Comparison of ENCODE assay signal across 14 cellular contexts in the genomic region with DNA sequence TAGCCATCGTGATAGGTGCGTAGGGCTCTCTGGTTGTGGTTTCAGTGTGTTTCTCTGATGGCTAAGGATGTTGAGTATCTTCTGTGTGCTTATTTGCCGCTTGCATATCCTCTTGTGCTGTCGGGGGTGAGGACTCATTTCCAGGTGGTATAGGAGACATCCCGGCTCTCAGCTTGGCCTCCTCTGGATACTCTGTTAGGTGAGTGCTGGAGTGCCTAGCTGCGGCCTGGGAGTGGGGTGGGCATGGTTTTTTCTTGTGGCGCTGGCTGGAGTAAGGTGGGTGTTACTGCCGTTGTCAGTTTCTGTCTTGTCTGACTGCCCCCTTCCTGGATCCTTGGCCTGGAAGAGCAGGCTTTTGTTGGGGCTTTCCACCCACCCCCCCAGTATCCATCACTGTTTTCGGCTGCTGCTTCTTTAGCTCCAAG.
DNase-seq lines count a peak whose midpoint lies in the region; ATAC-seq and TF ChIP-seq lines count a peak whose summit lies in the region.
"Had no signal": no experiment of that assay in that cellular context is flagged by ENCODE, and none has a peak within 500 bp of the region (broad histone marks: within the 10 kb centered on the region; RNA-seq: fewer than 3 reads in every experiment).

No MANE protein-coding gene starts in this region.

- no peaks in the 10 kb centered on the region for H3K36me3 ChIP-seq in CD8-positive, alpha-beta T cell (ENCODE audit: insufficient read depth, low read length)
- no peaks in the 10 kb centered on the region for H3K36me3 ChIP-seq in effector memory CD4-positive, alpha-beta T cell (ENCODE audit: control insufficient read depth, insufficient read depth, low read length)
- no peaks in the 10 kb centered on the region for H3K36me3 ChIP-seq in gastrocnemius medialis

- POLR2A ChIA-PET in CD8-positive, alpha-beta T cell (lab: Charles Lee) = interaction anchor here (1.2 kb wide), 1 partner anchor 23 kb away, joined by 3 read pairs; no protein-coding TSS in a partner anchor
- POLR2A ChIA-PET in RWPE1 (lab: Yijun Ruan, JAX; ENCODE audit: low non-redundant PET) = no interaction called here

- H3K4me3 Mint-ChIP-seq in CD8-positive, alpha-beta T cell = peak overlapping the region; percentile 19

- no peaks in the 10 kb centered on the region for H3K27me3 ChIP-seq in CD8-positive, alpha-beta T cell (ENCODE audit: insufficient read depth, low read length)
- no peaks in the 10 kb centered on the region for H3K27me3 ChIP-seq in effector memory CD4-positive, alpha-beta T cell (replicated peaks; ENCODE audit: control insufficient read depth, insufficient read depth, low read length, poor library complexity, severe bottlenecking)
- no peaks in the 10 kb centered on the region for H3K27me3 ChIP-seq in gastrocnemius medialis
- H3K27me3 ChIP-seq: body of pancreas had no signal

- H3K4me3 ChIP-seq in CD8-positive, alpha-beta T cell (ENCODE audit: low read depth, low read length) = peak overlapping the region; percentile 3
- H3K4me3 ChIP-seq in effector memory CD4-positive, alpha-beta T cell (ENCODE audit: insufficient read depth, low read depth, low read length, poor library complexity, severe bottlenecking) = no peak overlapping the region
- H3K4me3 ChIP-seq in gastrocnemius medialis = peak overlapping the region in 3 of 4 donors; percentile 5 to 61 (median 28)
- H3K4me3 ChIP-seq: body of pancreas, HAP-1, SK-N-MC had no signal

- in situ Hi-C loops in gastrocnemius medialis (cut with MboI; ENCODE audit: low sequenced_read_pairs in 4 of 4) = no loop called here

- peaks cover 41% of the 10 kb centered on the region for H3K36me3 Mint-ChIP-seq in CD8-positive, alpha-beta T cell

- peak in 1 of 7 experiments; percentile 51 for DNase-seq in CD8-positive, alpha-beta T cell
- no peak for DNase-seq in RWPE1 (ENCODE audit: low spot score)
- no peak for DNase-seq in effector memory CD4-positive, alpha-beta T cell
- DNase-seq in gastrocnemius medialis = no peak
- DNase-seq in cerebellar nuclear complex (lab: John Stamatoyannopoulos, UW) = no peak
- DNase-seq in OCI-M2 (lab: John Stamatoyannopoulos, UW; ENCODE audit: unreplicated experiment) = no peak
- DNase-seq: body of pancreas; foreskin melanocyte; NCI-H2029; NK-92 treated with Interleukin-12 subunit alpha and Interleukin-12 subunit beta, amount 100 ng/mL, for 24 hours had no signal

- no peak for TF ChIP-seq CTCF in CD8-positive, alpha-beta T cell (IDR thresholded peaks at IDR 0.05)
- no peak for TF ChIP-seq CTCF in RWPE1 (conservative IDR thresholded peaks at IDR 0.05; ENCODE audit: low read depth)
- TF ChIP-seq CTCF in gastrocnemius medialis (IDR thresholded peaks at IDR 0.05 in 4 of 5, conservative IDR thresholded peaks at IDR 0.05 in 1 of 5) = no peak

- CTCF ChIA-PET in CD8-positive, alpha-beta T cell (lab: Charles Lee) = interaction anchor here (1.2 to 37.8 kb wide), 4 partner anchors 9 to 23 kb away, joined by 4 to 847 read pairs (median 40); no protein-coding TSS in a partner anchor
- CTCF ChIA-PET in RWPE1 (lab: Yijun Ruan, JAX) = interaction anchor here (0.5 to 1.0 kb wide), 2 partner anchors 20 to 98 kb away, joined by 3 to 4 read pairs; no protein-coding TSS in a partner anchor

- peak overlapping the region; percentile 4 for H3K27ac ChIP-seq in CD8-positive, alpha-beta T cell (ENCODE audit: low read depth, low read length)
- H3K27ac ChIP-seq in RWPE1 = peak overlapping the region; percentile 80
- peak overlapping the region; percentile 73 for H3K27ac ChIP-seq in effector memory CD4-positive, alpha-beta T cell (ENCODE audit: insufficient read depth, low read length, poor library complexity, severe bottlenecking)
- peak overlapping the region; percentile 92 to 97 (median 96) for H3K27ac ChIP-seq in gastrocnemius medialis
- H3K27ac ChIP-seq: body of pancreas, SK-N-MC had no signal

- peaks cover 93% of the 10 kb centered on the region for H3K4me1 ChIP-seq in CD8-positive, alpha-beta T cell (ENCODE audit: insufficient read depth, low read length)
- peaks cover 59% of the 10 kb centered on the region for H3K4me1 ChIP-seq in effector memory CD4-positive, alpha-beta T cell (ENCODE audit: control insufficient read depth, insufficient read depth, low read length, poor library complexity, severe bottlenecking)
- peaks cover 89 to 92% of the 10 kb centered on the region in 2 donors for H3K4me1 ChIP-seq in gastrocnemius medialis
- H3K4me1 ChIP-seq: HAP-1 had no signal

- no peak for TF ChIP-seq POLR2A in gastrocnemius medialis (IDR thresholded peaks at IDR 0.05)

- H3K9me3 Mint-ChIP-seq in CD8-positive, alpha-beta T cell = no peaks in the 10 kb centered on the region

- peak overlapping the region; percentile 98 for H3K27ac Mint-ChIP-seq in CD8-positive, alpha-beta T cell

- intact Hi-C loops in CD8-positive, alpha-beta T cell (cut with DNase I, micrococcal nuclease) = loop anchor here in 1 of 2 experiments (2.0 kb wide), 1 partner anchor 19 kb away; no protein-coding TSS in a partner anchor
- intact Hi-C loops in gastrocnemius medialis (cut with DNase I; ENCODE audit: low total_unique reads) = loop anchor here (10.0 kb wide), 1 partner anchor 1719 kb away; the partner anchor contains the start of gene PTMA

- no peak for ATAC-seq in CD8-positive, alpha-beta T cell
- ATAC-seq in gastrocnemius medialis (no peak), GM21576 (IDR thresholded peaks at IDR 0.05; ENCODE audit: unreplicated experiment) (no peak), HG02798 (IDR thresholded peaks at IDR 0.05; ENCODE audit: poor library complexity, unreplicated experiment) (no peak)
- ATAC-seq: body of pancreas had no signal

- no peaks in the 10 kb centered on the region for H3K27me3 Mint-ChIP-seq in CD8-positive, alpha-beta T cell (ENCODE audit: low read depth)

- peaks cover 94% of the 10 kb centered on the region for H3K4me1 Mint-ChIP-seq in CD8-positive, alpha-beta T cell (ENCODE audit: low read depth)

- no peaks in the 10 kb centered on the region for H3K9me3 ChIP-seq in CD8-positive, alpha-beta T cell (ENCODE audit: low read length)
- no peaks in the 10 kb centered on the region for H3K9me3 ChIP-seq in effector memory CD4-positive, alpha-beta T cell (ENCODE audit: control insufficient read depth, low read length)
- no peaks in the 10 kb centered on the region for H3K9me3 ChIP-seq in gastrocnemius medialis
- H3K9me3 ChIP-seq: body of pancreas had no signal

Comparison
In these comparisons a context has a peak if more than half of its experiments do, and no peak if none do; other contexts are left out.
1. H3K27ac ChIP-seq: peak in every context shown above with its lines; median percentile 96 in gastrocnemius medialis; 80 in RWPE1; 73 in effector memory CD4-positive, alpha-beta T cell; 4 in CD8-positive, alpha-beta T cell.